ENCODE assay signal across 8 cellular contexts in genomic region chr14:104475802-104476201, GRCh38.
"Had no signal": no experiment of that assay in that cellular context is flagged by ENCODE, and none has a peak within 500 bp of the region (broad histone marks: within the 10 kb centered on the region; RNA-seq: fewer than 3 reads in every experiment).

No MANE protein-coding gene starts in this region.

- H2AFZ ChIP-seq: GM23248, GM23338 had no signal

- ATAC-seq: GM23338, HCT116 had no signal

- H3K27ac ChIP-seq: GM23248 had no signal

- H3K4me1 ChIP-seq: HAP-1 had no signal

- H3K4me3 ChIP-seq: GM23248, GM23338, HAP-1 had no signal

- H3K4me2 ChIP-seq: GM23338 had no signal

- DNase-seq: GM23248, GOT3, H7, H9, HFFc6 had no signal

- H3K36me3 ChIP-seq: HAP-1 had no signal

- H3K9me3 ChIP-seq: HAP-1 had no signal

- H3K9ac ChIP-seq: GM23248 had no signal
